In the genomic region with DNA sequence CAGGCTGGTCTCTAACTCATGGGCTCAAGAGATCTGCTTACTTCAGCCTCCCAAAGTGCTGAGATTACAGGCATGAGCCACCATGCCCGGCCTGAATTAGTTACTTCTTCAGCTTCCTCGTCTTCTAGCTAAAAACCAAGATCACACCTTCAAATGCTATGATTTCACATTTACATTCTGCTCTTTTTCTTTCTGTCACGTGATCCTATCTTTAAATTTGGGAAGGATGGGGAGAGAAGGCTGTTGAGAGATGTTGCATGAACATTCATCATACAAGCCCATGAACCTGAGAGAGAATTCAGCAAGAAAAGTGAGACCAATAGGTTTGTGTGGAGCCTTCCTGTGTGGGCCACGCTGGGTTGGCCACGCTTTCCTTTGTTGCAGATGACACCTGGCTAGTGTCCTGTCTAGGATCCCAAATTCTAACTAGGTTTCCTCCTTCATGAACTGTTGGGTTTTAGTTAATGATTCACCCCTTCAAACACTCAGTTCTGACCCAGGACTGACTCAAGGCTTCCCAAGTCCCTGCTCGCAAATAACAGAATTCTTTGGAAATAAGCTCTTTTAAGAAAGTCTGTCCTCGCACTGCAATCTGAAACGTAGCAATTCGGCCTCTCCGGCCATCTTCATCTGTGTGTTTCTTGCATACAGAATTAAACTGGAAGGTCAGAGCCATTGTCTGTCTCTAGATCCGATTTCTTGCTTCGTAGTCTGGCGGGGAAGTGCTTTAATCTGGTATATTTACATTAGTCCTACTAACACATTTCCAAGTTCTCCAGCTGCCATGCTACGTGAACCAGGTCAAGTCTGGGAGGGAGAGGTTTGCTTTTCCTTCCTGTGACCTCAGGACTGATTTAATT, we compare ENCODE assay signal across 9 cellular contexts. TPM values are rescaled to one million over a fixed set of nuclear protein-coding genes. Genes with fewer than 3 reads are reported as not detected.
DNase-seq lines count a peak whose midpoint lies in the region; ATAC-seq and TF ChIP-seq lines count a peak whose summit lies in the region.
"Had no signal": no experiment of that assay in that cellular context is flagged by ENCODE, and none has a peak within 500 bp of the region (broad histone marks: within the 10 kb centered on the region; RNA-seq: fewer than 3 reads in every experiment).

No MANE protein-coding gene starts in this region.

- H3K9me3 Mint-ChIP-seq in GM23338 (no peaks in the 10 kb centered on the region), glutamatergic neuron (ENCODE audit: unreplicated experiment) (peaks cover 36% of the 10 kb centered on the region), osteocyte (ENCODE audit: unreplicated experiment) (no peaks in the 10 kb centered on the region)
- no peaks in the 10 kb centered on the region for H3K9me3 Mint-ChIP-seq in activated T-helper 17 cell treated with anti-CD3 and anti-CD28 coated beads, Interleukin-2, amount 50 U/mL, for 72 hours
- H3K9me3 Mint-ChIP-seq in activated naive CD4-positive, alpha-beta T cell treated with anti-CD3 and anti-CD28 coated beads, Interleukin-2, amount 50 U/mL, for 72 hours, result no peaks in the 10 kb centered on the region

- no peaks in the 10 kb centered on the region for H3K27me3 ChIP-seq in GM23338 (ENCODE audit: insufficient read depth)

- no peaks in the 10 kb centered on the region for H3K36me3 ChIP-seq in GM23338 (ENCODE audit: insufficient read depth)

- no peak for TF ChIP-seq CTCF in GM23338 (conservative IDR thresholded peaks at IDR 0.05; ENCODE audit: low read depth in 2 of 2)
- TF ChIP-seq CTCF in glutamatergic neuron (IDR thresholded peaks at IDR 0.05; ENCODE audit: partially characterized antibody, unreplicated experiment), result no peak
- TF ChIP-seq CTCF in osteocyte (IDR thresholded peaks at IDR 0.05), result no peak

- no peak overlapping the region for H3K4me3 ChIP-seq in GM23338

- no peaks in the 10 kb centered on the region for H3K9me2 ChIP-seq in GM23338 (ENCODE audit: insufficient read depth)

- H4K20me1 ChIP-seq in GM23338 (replicated peaks; ENCODE audit: insufficient read depth), result no peaks in the 10 kb centered on the region

- no peaks in the 10 kb centered on the region for H3K27me3 Mint-ChIP-seq in GM23338 (ENCODE audit: insufficient read depth, low read depth, poor library complexity)
- peaks cover 3% of the 10 kb centered on the region for H3K27me3 Mint-ChIP-seq in activated T-helper 17 cell treated with anti-CD3 and anti-CD28 coated beads, Interleukin-2, amount 50 U/mL, for 72 hours
- peaks cover 20% of the 10 kb centered on the region for H3K27me3 Mint-ChIP-seq in glutamatergic neuron (ENCODE audit: unreplicated experiment)
- no peaks in the 10 kb centered on the region for H3K27me3 Mint-ChIP-seq in osteocyte (ENCODE audit: unreplicated experiment)

- H3K36me3 Mint-ChIP-seq in GM23338 (ENCODE audit: low read depth) (no peaks in the 10 kb centered on the region), glutamatergic neuron (ENCODE audit: unreplicated experiment) (no peaks in the 10 kb centered on the region), osteocyte (ENCODE audit: unreplicated experiment) (no peaks in the 10 kb centered on the region)
- no peaks in the 10 kb centered on the region for H3K36me3 Mint-ChIP-seq in activated T-helper 17 cell treated with anti-CD3 and anti-CD28 coated beads, Interleukin-2, amount 50 U/mL, for 72 hours (ENCODE audit: low read depth)
- H3K36me3 Mint-ChIP-seq in activated naive CD4-positive, alpha-beta T cell treated with anti-CD3 and anti-CD28 coated beads, Interleukin-2, amount 50 U/mL, for 72 hours, result no peaks in the 10 kb centered on the region

- H3K4me1 ChIP-seq in GM23338 (ENCODE audit: insufficient read depth), result peaks cover 23% of the 10 kb centered on the region

- H3K27ac Mint-ChIP-seq in GM23338, result peak overlapping the region; percentile 89
- no peak overlapping the region for H3K27ac Mint-ChIP-seq in activated T-helper 17 cell treated with anti-CD3 and anti-CD28 coated beads, Interleukin-2, amount 50 U/mL, for 72 hours
- peak overlapping the region; percentile 82 for H3K27ac Mint-ChIP-seq in glutamatergic neuron (ENCODE audit: unreplicated experiment)
- H3K27ac Mint-ChIP-seq in osteocyte (ENCODE audit: unreplicated experiment), result peak overlapping the region; percentile 66
- peak overlapping the region in 1 of 2 donors; percentile 57 for H3K27ac Mint-ChIP-seq in activated naive CD4-positive, alpha-beta T cell treated with anti-CD3 and anti-CD28 coated beads, Interleukin-2, amount 50 U/mL, for 72 hours

- 0 out of 2 replicates have a peak, but pooled peaks cover 4% of the 10 kb centered on the region for H3F3A ChIP-seq in GM23338 (replicated peaks; ENCODE audit: low read depth)

- peak overlapping the region; percentile 82 for H2AFZ ChIP-seq in GM23338

- H3K79me2 ChIP-seq in GM23338 (replicated peaks; ENCODE audit: insufficient read depth), result no peaks in the 10 kb centered on the region

- peaks cover 39% of the 10 kb centered on the region for H3K4me1 Mint-ChIP-seq in GM23338
- peaks cover 6% of the 10 kb centered on the region for H3K4me1 Mint-ChIP-seq in activated T-helper 17 cell treated with anti-CD3 and anti-CD28 coated beads, Interleukin-2, amount 50 U/mL, for 72 hours
- H3K4me1 Mint-ChIP-seq in glutamatergic neuron (ENCODE audit: low read depth, unreplicated experiment), result peaks cover 74% of the 10 kb centered on the region
- peaks cover 21% of the 10 kb centered on the region for H3K4me1 Mint-ChIP-seq in osteocyte (ENCODE audit: unreplicated experiment)

- H3K4me3 Mint-ChIP-seq in GM23338 (no peak overlapping the region), glutamatergic neuron (ENCODE audit: unreplicated experiment) (peak overlapping the region; percentile 51), osteocyte (ENCODE audit: unreplicated experiment) (peak overlapping the region; percentile 47)
- peak overlapping the region; percentile 30 for H3K4me3 Mint-ChIP-seq in activated T-helper 17 cell treated with anti-CD3 and anti-CD28 coated beads, Interleukin-2, amount 50 U/mL, for 72 hours

- H3K27ac ChIP-seq in GM23338 (ENCODE audit: low read depth), result no peak overlapping the region

- H3K4me2 ChIP-seq in GM23338, result peak overlapping the region; percentile 50

- ATAC-seq in GM23338, result no peak; the same call in 2 of the 3 replicates
- ATAC-seq in activated T-helper 17 cell treated with anti-CD3 and anti-CD28 coated beads, Interleukin-2, amount 50 U/mL, for 72 hours (replicated peaks), result no peak
- no peak for ATAC-seq in HG03378 (IDR thresholded peaks at IDR 0.05; ENCODE audit: unreplicated experiment)
- ATAC-seq in activated naive CD4-positive, alpha-beta T cell treated with anti-CD3 and anti-CD28 coated beads, Interleukin-2, amount 50 U/mL, for 72 hours, result no peak

- DNase-seq in GM23338 (ENCODE audit: low spot score) (no peak), glutamatergic neuron (no peak), osteocyte (ENCODE audit: extremely low spot score, unreplicated experiment) (no peak), MV-4-11 (lab: John Stamatoyannopoulos, UW) (no peak), NOMO-1 treated with dmso at 0.1 percent for 144 hours (lab: John Stamatoyannopoulos, UW; ENCODE audit: unreplicated experiment) (no peak)
- no peak for DNase-seq in activated naive CD4-positive, alpha-beta T cell treated with anti-CD3 and anti-CD28 coated beads, Interleukin-2, amount 50 U/mL, for 72 hours (ENCODE audit: low spot score in 2 of 2)
- DNase-seq: SIG-M5 had no signal

TF ChIP-seq in GM23338, 12 proteins besides CTCF, POLR2A, EP300 and RAD21 (continues in another document):
- TF ChIP-seq POLR2AphosphoS5 (IDR thresholded peaks at IDR 0.05; ENCODE audit: low read depth), result no peak
- no peak for TF ChIP-seq JUNB (IDR thresholded peaks at IDR 0.05; ENCODE audit: unreplicated experiment)
- TF ChIP-seq STAT1 (IDR thresholded peaks at IDR 0.05; ENCODE audit: unreplicated experiment), result no peak
- TF ChIP-seq EZH2phosphoT487 (IDR thresholded peaks at IDR 0.05; ENCODE audit: unreplicated experiment), result no peak
- TF ChIP-seq ZNF114 (CRISPR knock-in tag; IDR thresholded peaks at IDR 0.05), result no peak
- TF ChIP-seq NANOG (IDR thresholded peaks at IDR 0.05; ENCODE audit: borderline replicate concordance), result no peak
- TF ChIP-seq, protein P1, sequence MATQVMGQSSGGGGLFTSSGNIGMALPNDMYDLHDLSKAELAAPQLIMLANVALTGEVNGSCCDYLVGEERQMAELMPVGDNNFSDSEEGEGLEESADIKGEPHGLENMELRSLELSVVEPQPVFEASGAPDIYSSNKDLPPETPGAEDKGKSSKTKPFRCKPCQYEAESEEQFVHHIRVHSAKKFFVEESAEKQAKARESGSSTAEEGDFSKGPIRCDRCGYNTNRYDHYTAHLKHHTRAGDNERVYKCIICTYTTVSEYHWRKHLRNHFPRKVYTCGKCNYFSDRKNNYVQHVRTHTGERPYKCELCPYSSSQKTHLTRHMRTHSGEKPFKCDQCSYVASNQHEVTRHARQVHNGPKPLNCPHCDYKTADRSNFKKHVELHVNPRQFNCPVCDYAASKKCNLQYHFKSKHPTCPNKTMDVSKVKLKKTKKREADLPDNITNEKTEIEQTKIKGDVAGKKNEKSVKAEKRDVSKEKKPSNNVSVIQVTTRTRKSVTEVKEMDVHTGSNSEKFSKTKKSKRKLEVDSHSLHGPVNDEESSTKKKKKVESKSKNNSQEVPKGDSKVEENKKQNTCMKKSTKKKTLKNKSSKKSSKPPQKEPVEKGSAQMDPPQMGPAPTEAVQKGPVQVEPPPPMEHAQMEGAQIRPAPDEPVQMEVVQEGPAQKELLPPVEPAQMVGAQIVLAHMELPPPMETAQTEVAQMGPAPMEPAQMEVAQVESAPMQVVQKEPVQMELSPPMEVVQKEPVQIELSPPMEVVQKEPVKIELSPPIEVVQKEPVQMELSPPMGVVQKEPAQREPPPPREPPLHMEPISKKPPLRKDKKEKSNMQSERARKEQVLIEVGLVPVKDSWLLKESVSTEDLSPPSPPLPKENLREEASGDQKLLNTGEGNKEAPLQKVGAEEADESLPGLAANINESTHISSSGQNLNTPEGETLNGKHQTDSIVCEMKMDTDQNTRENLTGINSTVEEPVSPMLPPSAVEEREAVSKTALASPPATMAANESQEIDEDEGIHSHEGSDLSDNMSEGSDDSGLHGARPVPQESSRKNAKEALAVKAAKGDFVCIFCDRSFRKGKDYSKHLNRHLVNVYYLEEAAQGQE (IDR thresholded peaks at IDR 0.05; ENCODE audit: unreplicated experiment), result no peak
- TF ChIP-seq EZH2 (IDR thresholded peaks at IDR 0.05; ENCODE audit: low read depth, unreplicated experiment), result no peak

RNA-seq across cellular contexts. Expression of a gene that starts 57.2 kb away (rescaled TPM):
- total RNA-seq in GM23338 (2014; rRNA removed; shearing (Covaris generic)), result 94.4 and 104 TPM in 2 replicates
- 27.2 and 40.3 TPM in 2 replicates for polyA plus RNA-seq in GM23338 (2016; fragmentation: Nextera tagmentation; extraction: Ambion mirVana)
- total RNA-seq in activated T-helper 17 cell treated with anti-CD3 and anti-CD28 coated beads, Interleukin-2, amount 50 U/mL, for 72 hours, result 10 to 100 TPM; 84.2 to 97.5 TPM
- total RNA-seq in glutamatergic neuron (ENCODE audit: unreplicated experiment) (108 TPM), osteocyte (71.0 and 74.2 TPM in 2 replicates)
- 10 to 100 TPM; 68.1 to 89.3 TPM for total RNA-seq in activated naive CD4-positive, alpha-beta T cell treated with anti-CD3 and anti-CD28 coated beads, Interleukin-2, amount 50 U/mL, for 72 hours
